Comparison of ENCODE assay signal across 15 cellular contexts in the genomic region with DNA sequence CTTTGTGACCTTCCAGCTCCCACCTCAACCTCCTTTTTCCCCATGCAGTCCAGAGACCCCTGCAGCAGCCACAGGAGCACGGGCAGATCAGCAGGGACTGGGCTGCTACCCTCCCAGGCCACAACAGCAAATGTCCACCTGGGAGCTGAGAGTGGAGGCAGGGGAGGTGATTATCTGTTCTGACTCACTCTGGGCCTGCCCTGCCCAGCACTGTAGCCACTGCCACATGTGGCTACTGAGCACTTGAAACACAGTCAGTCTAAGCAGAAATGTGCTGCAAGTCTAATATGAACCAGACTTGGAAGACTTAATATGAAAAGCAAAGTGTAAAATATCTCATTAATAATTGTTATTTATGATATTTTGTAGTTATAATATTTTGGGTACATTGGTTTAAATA.
DNase-seq lines count a peak whose midpoint lies in the region; ATAC-seq and TF ChIP-seq lines count a peak whose summit lies in the region.
"Had no signal": no experiment of that assay in that cellular context is flagged by ENCODE, and none has a peak within 500 bp of the region (broad histone marks: within the 10 kb centered on the region; RNA-seq: fewer than 3 reads in every experiment).

No MANE protein-coding gene starts in this region.

- in situ Hi-C loops in ACHN (cut with HindIII; ENCODE audit: low pct_ligation_motif_present, low pct_unique_long_range_greater_than_20kb, low sequenced_read_pairs) (no loop called here), astrocyte of the spinal cord (cut with HindIII; ENCODE audit: low sequenced_read_pairs) (no loop called here)

- ATAC-seq in HG02840 (IDR thresholded peaks at IDR 0.05; ENCODE audit: low FRiP score, unreplicated experiment) (no peak), GM18861 (IDR thresholded peaks at IDR 0.05; ENCODE audit: unreplicated experiment) (no peak), omental fat pad (ENCODE audit: low FRiP score) (no peak)

- DNase-seq in ACHN = peak; percentile 31
- peak; percentile 6 for DNase-seq in HT-29 (ENCODE audit: low spot score)
- peak; percentile 71 for DNase-seq in astrocyte of the spinal cord (ENCODE audit: low read depth, low spot score)
- DNase-seq in kidney glomerular epithelial cell (lab: John Stamatoyannopoulos, UW) = peak; percentile 12
- no peak for DNase-seq in NCI-H1436 (lab: John Stamatoyannopoulos, UW)
- DNase-seq in omental fat pad (ENCODE audit: low spot score) = no peak
- DNase-seq: activated CD4-positive, alpha-beta T cell treated with anti-CD3 and anti-CD28 coated beads for 4 hours; activated T-cell treated with anti-CD3 and anti-CD28 coated beads for 4 hours; cerebellar nuclear complex; NCI-H1930; NCI-H526 treated with DMSO at 0.1 percent for 48 hours; occipital lobe had no signal

- H3K4me3 ChIP-seq in astrocyte of the spinal cord (ENCODE audit: low read depth, low read length) = no peak overlapping the region
- H3K4me3 ChIP-seq: smooth muscle cell had no signal

- no peak for TF ChIP-seq CTCF in astrocyte of the spinal cord (IDR thresholded peaks at IDR 0.05; ENCODE audit: low read depth, low read length)
- TF ChIP-seq CTCF in omental fat pad (IDR thresholded peaks at IDR 0.05) = no peak

Comparison
In these comparisons a context has a peak if more than half of its experiments do, and no peak if none do; other contexts are left out.
1. DNase-seq: peak in ACHN (single experiment), HT-29 (single experiment), astrocyte of the spinal cord (single experiment) and kidney glomerular epithelial cell (single experiment); none in NCI-H1436 (single experiment) and omental fat pad (single experiment).